15 cellular contexts compared by ENCODE assay signal in genomic region chr21:16086936-16087335, GRCh38.
DNase-seq lines count a peak whose midpoint lies in the region; ATAC-seq and TF ChIP-seq lines count a peak whose summit lies in the region.
"Had no signal": no experiment of that assay in that cellular context is flagged by ENCODE, and none has a peak within 500 bp of the region (broad histone marks: within the 10 kb centered on the region; RNA-seq: fewer than 3 reads in every experiment).

No MANE protein-coding gene starts in this region.

- peak overlapping the region; percentile 3 for H2AFZ ChIP-seq in neuronal stem cell (ENCODE audit: low read length)

- ATAC-seq in HG03442 (IDR thresholded peaks at IDR 0.05; ENCODE audit: unreplicated experiment): no peak
- no peak for ATAC-seq in HG03280 (IDR thresholded peaks at IDR 0.05; ENCODE audit: unreplicated experiment)

- no peak overlapping the region for H2AK5ac ChIP-seq in neuronal stem cell (ENCODE audit: low read depth, low read length)

- no peak for TF ChIP-seq CTCF in vagina (IDR thresholded peaks at IDR 0.05)

- no peak overlapping the region for H2BK120ac ChIP-seq in neuronal stem cell (ENCODE audit: low read depth, low read length)

- no peak overlapping the region for H2BK12ac ChIP-seq in neuronal stem cell (ENCODE audit: low read length)

- H3K18ac ChIP-seq in neuronal stem cell (ENCODE audit: low read length): no peak overlapping the region

- H3K4me2 ChIP-seq in neuronal stem cell (ENCODE audit: insufficient read depth, low read length, poor library complexity, severe bottlenecking): no peak overlapping the region

- H3K9ac ChIP-seq in neuronal stem cell (ENCODE audit: low read depth, low read length, poor library complexity): no peak overlapping the region

- TF ChIP-seq POLR2A in vagina (IDR thresholded peaks at IDR 0.05): no peak

- no peak overlapping the region for H4K8ac ChIP-seq in neuronal stem cell (ENCODE audit: low read depth, low read length)

- no peak overlapping the region for H2BK5ac ChIP-seq in neuronal stem cell (ENCODE audit: low read length)

- no peak overlapping the region for H4K91ac ChIP-seq in neuronal stem cell (ENCODE audit: low read depth, low read length, poor library complexity)

- H3K36me3 ChIP-seq in neuronal stem cell (replicated peaks in 1 of 2; ENCODE audit: control insufficient read depth in 2 of 2, insufficient read depth in 2 of 2, low read length in 2 of 2) (no peaks in the 10 kb centered on the region), vagina (no peaks in the 10 kb centered on the region), H7 (replicated peaks; ENCODE audit: control insufficient read depth, insufficient read depth, low read length) (no peaks in the 10 kb centered on the region)

- H3K4ac ChIP-seq in neuronal stem cell (ENCODE audit: low read length): no peak overlapping the region

- H3K27ac ChIP-seq in angular gyrus (ENCODE audit: low read depth, low read length) (peak overlapping the region; percentile 74), layer of hippocampus (ENCODE audit: low read depth, low read length) (peak overlapping the region; percentile 68), neuronal stem cell (replicated peaks; ENCODE audit: low read length) (no peak overlapping the region), vagina (peak overlapping the region; percentile 60)

- H2BK15ac ChIP-seq in neuronal stem cell (ENCODE audit: low read length): no peak overlapping the region

- H3K27me3 ChIP-seq in layer of hippocampus (ENCODE audit: control insufficient read depth, insufficient read depth, low read length) (no peaks in the 10 kb centered on the region), neuronal stem cell (ENCODE audit: control insufficient read depth in 3 of 3, insufficient read depth in 3 of 3, low read depth in 1 of 3, low read length in 3 of 3) (no peaks in the 10 kb centered on the region), vagina (no peaks in the 10 kb centered on the region), H7 (ENCODE audit: control insufficient read depth, insufficient read depth, low read length) (no peaks in the 10 kb centered on the region)

- H3K4me1 ChIP-seq in neuronal stem cell (ENCODE audit: control insufficient read depth in 2 of 2, insufficient read depth in 1 of 2, low read depth in 1 of 2, low read length in 2 of 2) (no peaks in the 10 kb centered on the region), vagina (peaks cover 4% of the 10 kb centered on the region)

- peaks cover 0 to 4% of the 10 kb centered on the region in 2 donors for H3K9me3 ChIP-seq in neuronal stem cell (replicated peaks in 1 of 2; ENCODE audit: control insufficient read depth in 2 of 2, insufficient read depth in 1 of 2, low read depth in 1 of 2, low read length in 2 of 2)
- no peaks in the 10 kb centered on the region for H3K9me3 ChIP-seq in vagina

- intact Hi-C loops in vagina (cut with DNase I): loop anchor here (10.0 kb wide), 2 partner anchors 228 to 338 kb away; no protein-coding TSS in a partner anchor

- H3K14ac ChIP-seq in neuronal stem cell (ENCODE audit: low read length): no peak overlapping the region

- H3K23ac ChIP-seq in neuronal stem cell (ENCODE audit: low read depth, low read length, poor library complexity): no peak overlapping the region

- no peak overlapping the region for H3K4me3 ChIP-seq in neuronal stem cell (ENCODE audit: low read length in 2 of 2)
- H3K4me3 ChIP-seq in vagina: no peak overlapping the region
- no peak overlapping the region for H3K4me3 ChIP-seq in H7 (ENCODE audit: insufficient read depth, low read depth, low read length)

- WGBS in neuronal stem cell (ENCODE audit: extremely low coverage in 2 of 2, insufficient read length in 2 of 2, insufficient replicate concordance in 1 of 2), 2 donors: no CpG with 5 or more reads among the region's 2 CpGs

- no peak for DNase-seq in neuronal stem cell (ENCODE audit: low spot score)
- DNase-seq in vagina (ENCODE audit: extremely low spot score in 2 of 2): no peak
- no peak for DNase-seq in H7
- DNase-seq: CD8-positive, alpha-beta memory T cell; HFFc6; KBM-7; NCI-H1092 treated with DMSO at 0.1 percent for 48 hours; NCI-H1694; NCI-H2107; NCI-H226; NCI-H69 had no signal

- H3K79me1 ChIP-seq in neuronal stem cell (ENCODE audit: low read depth, low read length): no peaks in the 10 kb centered on the region
